20 cellular contexts compared by ENCODE assay signal in the genomic region with DNA sequence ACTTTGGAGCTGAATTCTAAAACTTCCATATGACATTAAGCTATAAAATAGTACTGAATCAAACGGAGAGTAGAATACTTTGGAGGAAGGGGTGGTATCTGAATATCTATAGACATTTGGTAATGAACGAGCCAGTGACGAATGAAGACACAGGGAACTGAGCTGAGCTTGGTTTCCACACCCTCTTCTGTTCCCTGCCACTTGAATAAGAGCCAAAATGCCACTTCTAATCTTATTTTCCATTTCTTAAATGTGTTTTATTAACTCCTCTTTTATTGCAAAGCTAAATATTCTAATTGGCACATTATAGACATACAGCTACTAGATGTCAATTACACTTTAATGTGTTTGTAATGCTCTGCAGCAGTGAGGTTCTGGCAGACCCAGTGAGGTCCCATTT.
DNase-seq lines count a peak whose midpoint lies in the region; ATAC-seq and TF ChIP-seq lines count a peak whose summit lies in the region.
"Had no signal": no experiment of that assay in that cellular context is flagged by ENCODE, and none has a peak within 500 bp of the region (broad histone marks: within the 10 kb centered on the region; RNA-seq: fewer than 3 reads in every experiment).

No MANE protein-coding gene starts in this region.

- no peak for TF ChIP-seq POLR2A in stomach (IDR thresholded peaks at IDR 0.05)

- H3K36me3 ChIP-seq in left lung: no peaks in the 10 kb centered on the region
- no peaks in the 10 kb centered on the region for H3K36me3 ChIP-seq in stomach

- peaks cover 4% of the 10 kb centered on the region for H3K9me3 Mint-ChIP-seq in activated T-cell treated with anti-CD3 and anti-CD28 coated beads, Interleukin-2, amount 50 U/mL, for 4 hours

- DNase-seq in Right ventricle myocardium superior (no peak), cardiac septum (ENCODE audit: low spot score) (no peak), LNCaP clone FGC (ENCODE audit: low read depth) (peak; percentile 79), left lung (no peak), stomach (no peak), NCI-H146 treated with DMSO at 0.1 percent for 48 hours (lab: John Stamatoyannopoulos, UW; ENCODE audit: unreplicated experiment) (no peak), T-helper 2 cell (no peak)
- no peak for DNase-seq in activated T-cell treated with anti-CD3 and anti-CD28 coated beads, Interleukin-2, amount 50 U/mL, for 4 hours
- DNase-seq: CD4-positive, alpha-beta memory T cell; DMS153; GF-D8; H9; MV-4-11; NCI-H187 treated with DMSO at 0.1 percent for 48 hours; NCI-H345; NCI-H526; PC-9 had no signal

- peaks cover 4% of the 10 kb centered on the region for H3K27me3 Mint-ChIP-seq in activated T-cell treated with anti-CD3 and anti-CD28 coated beads, Interleukin-2, amount 50 U/mL, for 4 hours (ENCODE audit: low read depth)

- WGBS in stomach, 5 donors: 21 to 43% (median 32%) methylated on average over 3 of the region's 3 CpGs

- intact Hi-C loops in Right ventricle myocardium superior (cut with DNase I): no loop called here
- intact Hi-C loops in cardiac septum (cut with DNase I): no loop called here
- intact Hi-C loops in left lung (cut with DNase I): no loop called here
- intact Hi-C loops in stomach (cut with DNase I; ENCODE audit: low total_unique reads): no loop called here

- H3K4me3 ChIP-seq in LNCaP clone FGC (ENCODE audit: low read depth, low read length) (no peak overlapping the region), left lung (no peak overlapping the region), stomach (no peak overlapping the region)
- H3K4me3 ChIP-seq: A549, BLaER1, PC-9 had no signal

- H3K27me3 ChIP-seq in left lung (no peaks in the 10 kb centered on the region), stomach (no peaks in the 10 kb centered on the region)
- H3K27me3 ChIP-seq: BLaER1 had no signal

- ATAC-seq in Right ventricle myocardium superior (ENCODE audit: poor library complexity) (peak; percentile 45), left lung (peak; percentile 61)
- ATAC-seq in activated T-cell treated with anti-CD3 and anti-CD28 coated beads, Interleukin-2, amount 50 U/mL, for 4 hours: no peak
- ATAC-seq: A549 had no signal

- H3K4me1 Mint-ChIP-seq in activated T-cell treated with anti-CD3 and anti-CD28 coated beads, Interleukin-2, amount 50 U/mL, for 4 hours (ENCODE audit: low read depth): peaks cover 24% of the 10 kb centered on the region
- H3K4me1 Mint-ChIP-seq: H9 had no signal

- H3K36me3 Mint-ChIP-seq in activated T-cell treated with anti-CD3 and anti-CD28 coated beads, Interleukin-2, amount 50 U/mL, for 4 hours (ENCODE audit: insufficient read depth): peaks cover 8% of the 10 kb centered on the region

- TF ChIP-seq EP300 in stomach (IDR thresholded peaks at IDR 0.05): no peak

- H3K27ac ChIP-seq in left lung (peak overlapping the region in 1 of 2 donors; percentile 7), stomach (peak overlapping the region in 4 of 5 donors; percentile 70 to 79 (median 76))
- H3K27ac ChIP-seq: A549, BLaER1, PC-9, RWPE1 had no signal

- peaks cover 8 to 20% of the 10 kb centered on the region in 2 donors for H3K4me1 ChIP-seq in left lung
- peaks cover 29 to 59% (median 47%) of the 10 kb centered on the region in 4 donors for H3K4me1 ChIP-seq in stomach
- H3K4me1 ChIP-seq: A549 had no signal

- H3K9me3 ChIP-seq in left lung (peaks cover 0 to 4% of the 10 kb centered on the region in 2 donors), stomach (no peaks in the 10 kb centered on the region)

- TF ChIP-seq CTCF in LNCaP clone FGC (IDR thresholded peaks at IDR 0.05; ENCODE audit: control insufficient read depth, extremely low read depth, insufficient read depth) (no peak), left lung (IDR thresholded peaks at IDR 0.05) (no peak), stomach (IDR thresholded peaks at IDR 0.05) (no peak)

- H3K4me3 Mint-ChIP-seq in activated T-cell treated with anti-CD3 and anti-CD28 coated beads, Interleukin-2, amount 50 U/mL, for 4 hours: no peak overlapping the region
- H3K4me3 Mint-ChIP-seq: CD4-positive, alpha-beta memory T cell; H9 had no signal

Comparison
In these comparisons a context has a peak if more than half of its experiments do, and no peak if none do; other contexts are left out.
1. ATAC-seq: peak in Right ventricle myocardium superior (single experiment) and left lung (single experiment); none in activated T-cell treated with anti-CD3 and anti-CD28 coated beads, Interleukin-2, amount 50 U/mL, for 4 hours (0 of 2).